In the genomic region with DNA sequence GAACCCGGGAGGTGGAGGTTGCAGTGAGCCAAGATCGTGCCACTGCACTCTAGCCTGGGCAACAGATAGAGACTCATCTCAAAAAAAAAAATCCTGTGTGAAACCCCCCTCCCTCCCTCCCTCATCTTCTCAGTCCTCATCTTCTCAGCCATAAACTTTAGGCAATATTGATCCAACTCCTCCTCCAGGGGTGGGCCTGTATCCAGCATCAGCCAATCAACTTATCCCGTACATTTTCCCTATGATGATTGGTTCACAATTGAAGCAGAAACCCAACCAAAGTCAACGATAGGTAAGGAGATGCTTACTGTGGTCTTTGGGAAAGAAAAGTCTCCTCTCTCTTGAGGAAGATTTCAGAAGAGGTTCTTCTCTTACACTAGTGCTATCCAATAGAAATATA, we compare ENCODE assay signal across 34 cellular contexts.
"Had no signal": no experiment of that assay in that cellular context is flagged by ENCODE, and none has a peak within 500 bp of the region (broad histone marks: within the 10 kb centered on the region; RNA-seq: fewer than 3 reads in every experiment).

No MANE protein-coding gene starts in this region.

- DNase-seq: activated B cell treated with CpG ODN at 0.5 μM for 24 hours; activated CD4-positive, alpha-beta memory T cell treated with anti-CD3 and anti-CD28 coated beads for 36 hours; activated CD4-positive, alpha-beta T cell treated with anti-CD3 and anti-CD28 coated beads for 4 hours; activated CD4-positive, alpha-beta T cell treated with anti-CD3 and anti-CD28 coated beads, Interleukin-2, amount 10 ng/mL, durations not matched to agents 24 days and 14 days; activated CD4-positive, alpha-beta T cell treated with anti-CD3 and anti-CD28 coated beads, Interleukin-2, amount 50 U/mL, for 1 hour; activated CD4-positive, alpha-beta T cell treated with anti-CD3 and anti-CD28 coated beads, Interleukin-2, amount 50 U/mL, for 4 hours; activated CD4-positive, CD25-positive, alpha-beta regulatory T cell treated with anti-CD3 and anti-CD28 coated beads, Interleukin-2, amount 50 U/mL, for 72 hours; activated CD8-positive, alpha-beta memory T cell treated with anti-CD3 and anti-CD28 coated beads, Interleukin-2, amount 50 U/mL, for 4 hours; activated CD8-positive, alpha-beta T cell treated with anti-CD3 and anti-CD28 coated beads for 36 hours; activated effector memory CD4-positive, alpha-beta T cell treated with anti-CD3 and anti-CD28 coated beads, Interleukin-2, amount 50 U/mL, for 16 hours; activated gamma-delta T cell treated with Interleukin-2 at 50 U/mL for 16 hours; activated naive CD4-positive, alpha-beta T cell; activated naive CD4-positive, alpha-beta T cell treated with anti-CD3 and anti-CD28 coated beads for 36 hours; activated naive CD4-positive, alpha-beta T cell treated with anti-CD3 and anti-CD28 coated beads, Interleukin-2, amount 50 U/mL, for 16 hours; activated naive CD8-positive, alpha-beta T cell treated with anti-CD3 and anti-CD28 coated beads for 36 hours; activated T-cell treated with anti-CD3 and anti-CD28 coated beads for 4 hours; activated T-cell treated with anti-CD3 and anti-CD28 coated beads, Interleukin-2, amount 50 U/mL, for 1 hour; activated T-cell treated with anti-CD3 and anti-CD28 coated beads, Interleukin-2, amount 50 U/mL, for 4 hours; activated T-cell treated with anti-CD3 and anti-CD28 coated beads, Interleukin-2, amount 50 U/mL, for 72 hours; adrenal gland; amniotic stem cell; aorta; body of pancreas; central memory CD4-positive, alpha-beta T cell; T-helper 2 cell; T-helper 9 cell had no signal

- H3K27me3 Mint-ChIP-seq: activated CD8-positive, alpha-beta T cell treated with anti-CD3 and anti-CD28 coated beads for 36 hours; activated naive CD8-positive, alpha-beta T cell treated with anti-CD3 and anti-CD28 coated beads for 36 hours had no signal

- H3K9me3 ChIP-seq: adrenal gland, body of pancreas, breast epithelium had no signal

- H3K9me3 Mint-ChIP-seq: activated B cell treated with CpG ODN at 0.5 μM for 24 hours; activated CD4-positive, alpha-beta memory T cell treated with anti-CD3 and anti-CD28 coated beads for 36 hours; activated CD4-positive, alpha-beta T cell treated with anti-CD3 and anti-CD28 coated beads, Interleukin-2, amount 10 ng/mL, durations not matched to agents 24 days and 14 days; activated CD8-positive, alpha-beta T cell treated with anti-CD3 and anti-CD28 coated beads for 36 hours; activated naive CD4-positive, alpha-beta T cell treated with anti-CD3 and anti-CD28 coated beads for 36 hours; activated naive CD4-positive, alpha-beta T cell treated with anti-CD3 and anti-CD28 coated beads, Interleukin-2, amount 50 U/mL, for 72 hours; activated naive CD8-positive, alpha-beta T cell treated with anti-CD3 and anti-CD28 coated beads for 36 hours; activated T-cell treated with anti-CD3 and anti-CD28 coated beads, Interleukin-2, amount 50 U/mL, for 4 hours; activated T-cell treated with anti-CD3 and anti-CD28 coated beads, Interleukin-2, amount 50 U/mL, for 72 hours; activated T-helper 1 cell treated with anti-CD3 and anti-CD28 coated beads, Interleukin-12 subunit alpha, Interleukin-12 subunit beta, Interleukin-2, Interleukin-4 antibody, amounts not matched to agents 30 ng/mL and 10 ng/mL and 1 ng/mL, durations not matched to agents 14 hours and 24 hours and 36 hours; activated T-helper 17 cell treated with anti-CD3 and anti-CD28 coated beads, Interleukin-2, amount 50 U/mL, for 72 hours; T-helper 1 cell treated with Interleukin-12 subunit alpha and Interleukin-12 subunit beta and Interleukin-4 antibody, amounts not matched to agents 30 μg/mL and 1 μg/mL, for 36 hours; T-helper 2 cell treated with Interferon-gamma antibody and Interleukin-4, amounts not matched to agents 5 μg/mL and 100 μg/mL, for 36 hours had no signal

- H3K4me1 Mint-ChIP-seq: activated B cell treated with CpG ODN at 0.5 μM for 24 hours; activated CD4-positive, alpha-beta T cell treated with anti-CD3 and anti-CD28 coated beads, Interleukin-2, amount 10 ng/mL, durations not matched to agents 24 days and 14 days; activated naive CD8-positive, alpha-beta T cell treated with anti-CD3 and anti-CD28 coated beads for 36 hours; activated T-helper 17 cell treated with anti-CD3 and anti-CD28 coated beads, Interleukin-2, amount 50 U/mL, for 72 hours had no signal

- H3K36me3 ChIP-seq: adrenal gland, brain microvascular endothelial cell, breast epithelium had no signal

- ATAC-seq: activated CD8-positive, alpha-beta T cell treated with anti-CD3 and anti-CD28 coated beads for 36 hours; activated naive CD4-positive, alpha-beta T cell treated with anti-CD3 and anti-CD28 coated beads, Interleukin-2, amount 50 U/mL, for 72 hours; activated T-cell treated with anti-CD3 and anti-CD28 coated beads, Interleukin-2, amount 50 U/mL, for 4 hours; activated T-cell treated with anti-CD3 and anti-CD28 coated beads, Interleukin-2, amount 50 U/mL, for 72 hours; activated T-helper 17 cell treated with anti-CD3 and anti-CD28 coated beads, Interleukin-2, amount 50 U/mL, for 72 hours; body of pancreas had no signal

- H3K27ac Mint-ChIP-seq: activated B cell treated with CpG ODN at 0.5 μM for 24 hours; activated CD4-positive, alpha-beta memory T cell treated with anti-CD3 and anti-CD28 coated beads for 36 hours; activated CD4-positive, alpha-beta T cell treated with anti-CD3 and anti-CD28 coated beads, Interleukin-2, amount 10 ng/mL, durations not matched to agents 24 days and 14 days; activated CD8-positive, alpha-beta T cell treated with anti-CD3 and anti-CD28 coated beads for 36 hours; activated naive CD4-positive, alpha-beta T cell treated with anti-CD3 and anti-CD28 coated beads for 36 hours; activated naive CD4-positive, alpha-beta T cell treated with anti-CD3 and anti-CD28 coated beads, Interleukin-2, amount 50 U/mL, for 72 hours; activated naive CD8-positive, alpha-beta T cell treated with anti-CD3 and anti-CD28 coated beads for 36 hours; activated T-cell treated with anti-CD3 and anti-CD28 coated beads, Interleukin-2, amount 50 U/mL, for 72 hours; activated T-helper 1 cell treated with anti-CD3 and anti-CD28 coated beads, Interleukin-12 subunit alpha, Interleukin-12 subunit beta, Interleukin-2, Interleukin-4 antibody, amounts not matched to agents 30 ng/mL and 10 ng/mL and 1 ng/mL, durations not matched to agents 14 hours and 24 hours and 36 hours; activated T-helper 17 cell treated with anti-CD3 and anti-CD28 coated beads, Interleukin-2, amount 50 U/mL, for 72 hours; T-helper 1 cell treated with Interleukin-12 subunit alpha and Interleukin-12 subunit beta and Interleukin-4 antibody, amounts not matched to agents 30 μg/mL and 1 μg/mL, for 36 hours; T-helper 2 cell treated with Interferon-gamma antibody and Interleukin-4, amounts not matched to agents 5 μg/mL and 100 μg/mL, for 36 hours had no signal

- H3K4me3 ChIP-seq: adrenal gland, body of pancreas, breast epithelium had no signal

- H3K4me3 Mint-ChIP-seq: activated B cell treated with CpG ODN at 0.5 μM for 24 hours; activated CD4-positive, alpha-beta memory T cell treated with anti-CD3 and anti-CD28 coated beads for 36 hours; activated CD4-positive, alpha-beta T cell treated with anti-CD3 and anti-CD28 coated beads, Interleukin-2, amount 10 ng/mL, durations not matched to agents 24 days and 14 days; activated CD8-positive, alpha-beta T cell treated with anti-CD3 and anti-CD28 coated beads for 36 hours; activated naive CD4-positive, alpha-beta T cell treated with anti-CD3 and anti-CD28 coated beads for 36 hours; activated naive CD8-positive, alpha-beta T cell treated with anti-CD3 and anti-CD28 coated beads for 36 hours; activated T-cell treated with anti-CD3 and anti-CD28 coated beads, Interleukin-2, amount 50 U/mL, for 4 hours; activated T-cell treated with anti-CD3 and anti-CD28 coated beads, Interleukin-2, amount 50 U/mL, for 72 hours; activated T-helper 1 cell treated with anti-CD3 and anti-CD28 coated beads, Interleukin-12 subunit alpha, Interleukin-12 subunit beta, Interleukin-2, Interleukin-4 antibody, amounts not matched to agents 30 ng/mL and 10 ng/mL and 1 ng/mL, durations not matched to agents 14 hours and 24 hours and 36 hours; activated T-helper 17 cell treated with anti-CD3 and anti-CD28 coated beads, Interleukin-2, amount 50 U/mL, for 72 hours; T-helper 1 cell treated with Interleukin-12 subunit alpha and Interleukin-12 subunit beta and Interleukin-4 antibody, amounts not matched to agents 30 μg/mL and 1 μg/mL, for 36 hours; T-helper 2 cell treated with Interferon-gamma antibody and Interleukin-4, amounts not matched to agents 5 μg/mL and 100 μg/mL, for 36 hours had no signal

- H3K27ac ChIP-seq: adrenal gland, body of pancreas, brain microvascular endothelial cell, breast epithelium, VCaP had no signal

- H3K36me3 Mint-ChIP-seq: activated CD4-positive, alpha-beta memory T cell treated with anti-CD3 and anti-CD28 coated beads for 36 hours; activated naive CD4-positive, alpha-beta T cell treated with anti-CD3 and anti-CD28 coated beads, Interleukin-2, amount 50 U/mL, for 72 hours; activated naive CD8-positive, alpha-beta T cell treated with anti-CD3 and anti-CD28 coated beads for 36 hours had no signal

- H3K27me3 ChIP-seq: adrenal gland, body of pancreas, brain microvascular endothelial cell, breast epithelium had no signal

- H3K4me1 ChIP-seq: adrenal gland, body of pancreas, breast epithelium had no signal
